Comparison of ENCODE assay signal across 13 cellular contexts in the genomic region with DNA sequence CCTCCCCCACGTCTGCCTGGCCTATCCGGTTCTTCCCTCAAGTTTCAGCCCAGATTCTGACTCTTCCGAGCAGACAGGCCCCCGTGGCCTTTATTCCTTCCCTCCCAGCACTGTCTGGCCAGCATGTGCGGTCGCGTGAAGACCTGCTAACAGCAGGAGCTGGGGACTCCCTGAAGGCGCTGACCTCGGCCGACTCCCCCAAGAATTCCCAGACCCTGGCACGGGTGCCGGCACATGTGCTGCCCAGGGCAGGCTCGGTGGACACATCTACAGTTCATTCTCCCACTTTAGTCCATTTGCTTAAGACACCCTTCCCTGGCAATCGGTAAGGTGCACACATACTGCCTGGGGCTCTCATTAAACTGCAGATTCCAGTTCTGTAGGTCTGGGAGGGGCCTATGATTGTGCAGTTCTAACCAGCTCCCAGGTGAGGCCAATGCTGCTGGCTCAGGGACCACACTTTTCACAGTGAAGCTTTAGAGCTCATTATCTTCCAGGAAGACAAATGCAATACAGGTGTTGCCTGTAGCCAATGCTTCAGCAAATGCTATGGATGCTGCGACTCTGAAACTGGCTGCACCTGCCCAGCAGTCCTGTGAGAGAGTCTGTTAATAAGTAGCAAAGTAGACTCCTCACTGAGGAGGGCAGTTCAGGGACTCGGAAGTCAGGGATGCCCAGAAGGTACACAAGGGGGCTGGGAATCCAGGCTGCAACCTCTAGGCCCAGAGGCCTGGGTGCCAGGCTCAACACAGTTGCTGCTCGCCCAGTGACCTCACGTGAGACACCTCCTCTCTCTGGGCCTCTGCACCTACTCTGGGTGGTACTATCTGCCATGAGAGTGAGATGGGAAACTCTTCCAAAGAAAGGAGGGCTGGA. TPM values are rescaled to one million over a fixed set of nuclear protein-coding genes. Genes with fewer than 3 reads are reported as not detected.
A peak's percentile ranks its signal among the peaks of the same experiment; 100 is the strongest.
DNase-seq lines count a peak whose midpoint lies in the region; TF ChIP-seq lines count a peak whose summit lies in the region.
"Had no signal": no experiment of that assay in that cellular context is flagged by ENCODE, and none has a peak within 500 bp of the region (broad histone marks: within the 10 kb centered on the region; RNA-seq: fewer than 3 reads in every experiment).

No MANE protein-coding gene starts in this region.

- H3K4me3 ChIP-seq in Caco-2 (ENCODE audit: low read depth, low read length) (no peak overlapping the region), LNCaP clone FGC (ENCODE audit: low read depth, low read length) (no peak overlapping the region), endodermal cell (ENCODE audit: low read length) (no peak overlapping the region)
- H3K4me3 ChIP-seq: vagina had no signal

- no peak overlapping the region for H3K27ac ChIP-seq in endodermal cell (ENCODE audit: low read depth, low read length)
- H3K27ac ChIP-seq: foreskin keratinocyte, vagina had no signal

- no peaks in the 10 kb centered on the region for H3K9me3 ChIP-seq in Caco-2
- no peaks in the 10 kb centered on the region for H3K9me3 ChIP-seq in endodermal cell (ENCODE audit: control insufficient read depth, low read length)
- H3K9me3 ChIP-seq: vagina had no signal

- H3K27me3 Mint-ChIP-seq in Caco-2 (ENCODE audit: insufficient read depth, unreplicated experiment) (no peaks in the 10 kb centered on the region), endodermal cell (ENCODE audit: insufficient read depth) (no peaks in the 10 kb centered on the region), neural crest cell (ENCODE audit: low read depth) (no peaks in the 10 kb centered on the region)
- H3K27me3 Mint-ChIP-seq: T-helper 17 cell had no signal

- peak; percentile 30 to 66 for DNase-seq in Caco-2
- DNase-seq in LNCaP clone FGC (ENCODE audit: low read depth) = peak; percentile 67
- peak; percentile 38 for DNase-seq in endodermal cell
- no peak for DNase-seq in neural crest cell (ENCODE audit: low read depth, low spot score)
- no peak for DNase-seq in stimulated activated CD4-positive, alpha-beta T cell treated with anti-CD3 and anti-CD28 coated beads, Interleukin-4, amount 100 ng/mL, for 24 hours
- no peak for DNase-seq in foreskin melanocyte
- DNase-seq in HK-2 (ENCODE audit: unreplicated experiment) = no peak
- DNase-seq: NCI-H1092 treated with DMSO at 0.1 percent for 48 hours; stimulated activated CD4-positive, alpha-beta T cell treated with anti-CD3 and anti-CD28 coated beads, Interleukin-4, amount 100 ng/mL, for 1 hour; T-helper 17 cell had no signal

- H3K4me1 ChIP-seq in Caco-2 (peaks cover 45% of the 10 kb centered on the region), endodermal cell (ENCODE audit: control insufficient read depth, insufficient read depth, low read length) (no peaks in the 10 kb centered on the region)

- peaks cover 29% of the 10 kb centered on the region for H3K4me1 Mint-ChIP-seq in Caco-2 (ENCODE audit: low read depth, unreplicated experiment)
- H3K4me1 Mint-ChIP-seq in endodermal cell = peaks cover 6% of the 10 kb centered on the region
- peaks cover 31% of the 10 kb centered on the region for H3K4me1 Mint-ChIP-seq in neural crest cell

- POLR2A ChIA-PET in Caco-2 (lab: Charles Lee) = no interaction called here

- TF ChIP-seq CTCF in Caco-2 (IDR thresholded peaks at IDR 0.05; ENCODE audit: insufficient read depth in 1 of 2, low read depth in 1 of 2, low read length in 1 of 2, severe bottlenecking in 1 of 2, unreplicated experiment in 1 of 2) (no peak), LNCaP clone FGC (IDR thresholded peaks at IDR 0.05; ENCODE audit: control insufficient read depth, extremely low read depth, insufficient read depth) (no peak), endodermal cell (conservative IDR thresholded peaks at IDR 0.05) (no peak), neural crest cell (conservative IDR thresholded peaks at IDR 0.05) (no peak)

- intact Hi-C loops in Caco-2 (cut with micrococcal nuclease; ENCODE audit: unreplicated experiment) = loop anchor here (2.0 to 5.0 kb wide), 3 partner anchors 27 to 154 kb away; partner anchors contain the start of genes GRHL1 and TAF1B

- H3K36me3 ChIP-seq in Caco-2 (ENCODE audit: control insufficient read depth, insufficient read depth, low read length) (no peaks in the 10 kb centered on the region), endodermal cell (ENCODE audit: control insufficient read depth, insufficient read depth, low read length) (no peaks in the 10 kb centered on the region)
- H3K36me3 ChIP-seq: vagina had no signal

- no TSS peak for BruUV-seq in Caco-2 (replicated peaks; lab: Mats Ljungman, UMichigan)

- CTCF ChIA-PET in Caco-2 (lab: Charles Lee) = interaction anchor here (0.6 to 2.3 kb wide), 5 partner anchors 28 to 416 kb away, joined by 3 to 10 read pairs (median 3); partner anchors contain the start of gene TAF1B

- H3K4me3 Mint-ChIP-seq in Caco-2 (ENCODE audit: unreplicated experiment) (no peak overlapping the region), endodermal cell (no peak overlapping the region), neural crest cell (no peak overlapping the region)

- 80 to 83% methylated on average over 9 to 18 of the region's 18 CpGs for WGBS in endodermal cell (ENCODE audit: insufficient coverage in 1 of 2, insufficient read length in 1 of 2), 2 experiments

- no peaks in the 10 kb centered on the region for H3K36me3 Mint-ChIP-seq in Caco-2 (ENCODE audit: insufficient read depth, unreplicated experiment)
- no peaks in the 10 kb centered on the region for H3K36me3 Mint-ChIP-seq in endodermal cell (ENCODE audit: low read depth)
- H3K36me3 Mint-ChIP-seq in neural crest cell (ENCODE audit: low read depth) = no peaks in the 10 kb centered on the region

- H3K9ac ChIP-seq in endodermal cell (ENCODE audit: extremely low read depth, low read length, poor library complexity, severe bottlenecking) = no peak overlapping the region

- H3K27me3 ChIP-seq in Caco-2 (replicated peaks; ENCODE audit: control insufficient read depth, insufficient read depth, low read length) = no peaks in the 10 kb centered on the region
- no peaks in the 10 kb centered on the region for H3K27me3 ChIP-seq in endodermal cell (ENCODE audit: control insufficient read depth, insufficient read depth, low read length, poor library complexity, severe bottlenecking)
- H3K27me3 ChIP-seq: foreskin keratinocyte, vagina had no signal

- H3K9me3 Mint-ChIP-seq in Caco-2 (ENCODE audit: unreplicated experiment) = no peaks in the 10 kb centered on the region
- no peaks in the 10 kb centered on the region for H3K9me3 Mint-ChIP-seq in endodermal cell
- no peaks in the 10 kb centered on the region for H3K9me3 Mint-ChIP-seq in neural crest cell
- H3K9me3 Mint-ChIP-seq: IgD-negative memory B cell had no signal

- H3K27ac Mint-ChIP-seq in Caco-2 (ENCODE audit: unreplicated experiment) (peak overlapping the region; percentile 53), endodermal cell (no peak overlapping the region), neural crest cell (ENCODE audit: unreplicated experiment) (peak overlapping the region; percentile 19)
- H3K27ac Mint-ChIP-seq: IgD-negative memory B cell had no signal

RNA-seq across cellular contexts. Expression of gene TAF1B, which starts 45.4 kb away (rescaled TPM):
- total RNA-seq in Caco-2 (2022) (24.8 and 25.3 TPM in 2 replicates), endodermal cell (10 to 100 TPM; 36.2 to 41.9 TPM), neural crest cell (35.7 and 36.8 TPM in 2 replicates)
- 33.5 TPM for polyA plus RNA-seq in endodermal cell (2013, experiment 1 of 2)
- 35.1 TPM for polyA plus RNA-seq in endodermal cell (2013, experiment 2 of 2)

Comparison
In these comparisons a context has a peak if more than half of its experiments do, and no peak if none do; other contexts are left out.
1. DNase-seq: peak in Caco-2 (2 of 2), LNCaP clone FGC (single experiment) and endodermal cell (single experiment); none in neural crest cell (single experiment), stimulated activated CD4-positive, alpha-beta T cell treated with anti-CD3 and anti-CD28 coated beads, Interleukin-4, amount 100 ng/mL, for 24 hours (single experiment), foreskin melanocyte (single experiment) and HK-2 (single experiment).